In the genomic region with DNA sequence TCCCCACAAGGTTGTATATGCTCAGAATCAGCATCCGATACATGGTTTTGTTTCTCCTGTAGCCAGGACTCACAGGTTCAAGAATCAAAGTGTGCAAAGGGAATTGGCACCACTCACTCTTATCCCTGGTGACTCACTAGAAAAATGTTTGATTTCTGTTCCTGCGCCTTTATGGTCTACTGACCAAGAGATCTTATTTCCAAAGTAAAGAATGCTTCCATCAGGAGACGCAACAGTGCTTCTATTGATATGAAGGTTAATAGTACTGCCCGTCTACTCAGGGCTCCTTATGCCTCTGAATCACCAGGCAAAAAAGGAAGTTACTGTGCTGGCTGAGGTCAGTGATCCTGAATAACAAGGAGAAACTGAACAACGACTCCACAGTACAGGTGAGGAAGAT, we compare ENCODE assay signal across 22 cellular contexts.
DNase-seq lines count a peak whose midpoint lies in the region; FAIRE-seq and TF ChIP-seq lines count a peak whose summit lies in the region.
"Had no signal": no experiment of that assay in that cellular context is flagged by ENCODE, and none has a peak within 500 bp of the region (broad histone marks: within the 10 kb centered on the region; RNA-seq: fewer than 3 reads in every experiment).

No MANE protein-coding gene starts in this region.

- no peak for DNase-seq in H54 (ENCODE audit: insufficient read length, low spot score)
- peak; percentile 91 for DNase-seq in RCC 7860 (ENCODE audit: low spot score)
- DNase-seq in glomerular visceral epithelial cell (ENCODE audit: extremely low spot score) = peak; percentile 84
- peak; percentile 42 for DNase-seq in urothelium cell line (ENCODE audit: low spot score)
- DNase-seq in D341Med (ENCODE audit: low spot score) = no peak
- DNase-seq in NCI-H2171 treated with DMSO at 0.1 percent for 48 hours (lab: John Stamatoyannopoulos, UW) = no peak
- no peak for DNase-seq in NCI-H2107 (lab: John Stamatoyannopoulos, UW)
- DNase-seq: activated CD4-positive, alpha-beta T cell treated with anti-CD3 and anti-CD28 coated beads for 36 hours; activated CD8-positive, alpha-beta T cell treated with anti-CD3 and anti-CD28 coated beads, Interleukin-2, amount 10 ng/mL, durations not matched to agents 7 days and 5 days; activated naive CD8-positive, alpha-beta T cell treated with anti-CD3 and anti-CD28 coated beads for 36 hours; C1 segment of cervical spinal cord; Calu3; Karpas-422; MV-4-11; NCI-H1436 treated with DMSO at 0.1 percent for 48 hours; NCI-H526; pancreas; stimulated activated CD4-positive, alpha-beta T cell treated with anti-CD3 and anti-CD28 coated beads, Interleukin-1b, Interleukin-23, amount 100 ng/mL, for 48 hours; T-helper 1 cell; trophoblast cell had no signal

- TF ChIP-seq POLR2A in H54 (IDR thresholded peaks at IDR 0.05; ENCODE audit: low read depth, low read length) = no peak

- FAIRE-seq in H54 (lab: Jason Lieb, UNC) = peak; percentile 80
- FAIRE-seq in RCC 7860 (lab: Jason Lieb, UNC) = peak; percentile 96
- FAIRE-seq in urothelium cell line (lab: Jason Lieb, UNC) = no peak
- FAIRE-seq: GM12878, islet of Langerhans, pancreas had no signal

Comparison
In these comparisons a context has a peak if more than half of its experiments do, and no peak if none do; other contexts are left out.
1. DNase-seq: peak in RCC 7860 (single experiment), glomerular visceral epithelial cell (single experiment) and urothelium cell line (single experiment); none in H54 (single experiment), D341Med (single experiment), NCI-H2171 treated with DMSO at 0.1 percent for 48 hours (single experiment) and NCI-H2107 (single experiment).